ENCODE assay signal across 2 cellular contexts in the genomic region with DNA sequence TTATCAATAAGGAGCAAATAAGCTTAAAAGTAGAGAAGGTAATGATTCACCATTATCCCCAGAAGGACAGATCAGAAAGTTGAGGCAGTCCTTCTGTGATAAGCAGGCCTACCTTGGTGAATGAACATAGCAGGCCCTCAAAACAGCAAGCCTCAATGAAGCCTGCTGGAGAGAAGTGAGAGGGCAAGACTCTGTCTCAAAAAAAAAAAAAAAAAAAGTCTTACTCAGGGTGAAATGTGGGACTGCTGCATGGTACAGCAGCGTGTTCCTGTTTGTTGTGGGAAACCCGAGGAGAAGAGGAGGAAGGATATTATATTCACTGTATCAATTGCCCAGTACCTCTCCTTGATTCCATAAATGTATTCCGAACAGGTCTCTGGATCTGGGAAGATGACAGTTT.
TF ChIP-seq lines count a peak whose summit lies in the region.

No MANE protein-coding gene starts in this region.

TF ChIP-seq in SK-N-SH, 30 proteins besides CTCF, POLR2A, EP300 and RAD21 (continued from another document):
- TF ChIP-seq RXRA (IDR thresholded peaks at IDR 0.05; ENCODE audit: borderline replicate concordance, low read depth), result no peak
- TF ChIP-seq GATA2 (CRISPR knock-in tag; IDR thresholded peaks at IDR 0.05), result no peak
- TF ChIP-seq, protein P1, sequence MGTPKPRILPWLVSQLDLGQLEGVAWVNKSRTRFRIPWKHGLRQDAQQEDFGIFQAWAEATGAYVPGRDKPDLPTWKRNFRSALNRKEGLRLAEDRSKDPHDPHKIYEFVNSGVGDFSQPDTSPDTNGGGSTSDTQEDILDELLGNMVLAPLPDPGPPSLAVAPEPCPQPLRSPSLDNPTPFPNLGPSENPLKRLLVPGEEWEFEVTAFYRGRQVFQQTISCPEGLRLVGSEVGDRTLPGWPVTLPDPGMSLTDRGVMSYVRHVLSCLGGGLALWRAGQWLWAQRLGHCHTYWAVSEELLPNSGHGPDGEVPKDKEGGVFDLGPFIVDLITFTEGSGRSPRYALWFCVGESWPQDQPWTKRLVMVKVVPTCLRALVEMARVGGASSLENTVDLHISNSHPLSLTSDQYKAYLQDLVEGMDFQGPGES (IDR thresholded peaks at IDR 0.05; ENCODE audit: low read depth, low read length), result no peak
- no peak for TF ChIP-seq SMC3 (IDR thresholded peaks at IDR 0.05; ENCODE audit: low read depth, low read length)
- no peak for TF ChIP-seq RFX5 (IDR thresholded peaks at IDR 0.05; ENCODE audit: low read length)
- no peak for TF ChIP-seq FOXJ3 (CRISPR knock-in tag; IDR thresholded peaks at IDR 0.05)
- no peak for TF ChIP-seq SIN3A (IDR thresholded peaks at IDR 0.05; ENCODE audit: borderline replicate concordance, low read depth, low read length)
- TF ChIP-seq MEF2A (IDR thresholded peaks at IDR 0.05; ENCODE audit: borderline replicate concordance, low read depth), result no peak
- TF ChIP-seq FOSL2 (IDR thresholded peaks at IDR 0.05; ENCODE audit: borderline replicate concordance, low read depth), result no peak
- TF ChIP-seq POLR2AphosphoS5 (IDR thresholded peaks at IDR 0.05; ENCODE audit: low read depth, low read length), result no peak
- TF ChIP-seq GABPA (IDR thresholded peaks at IDR 0.05; ENCODE audit: low read depth), result no peak
- no peak for TF ChIP-seq YY1 (IDR thresholded peaks at IDR 0.05; ENCODE audit: low read depth)
- TF ChIP-seq, protein P2, sequence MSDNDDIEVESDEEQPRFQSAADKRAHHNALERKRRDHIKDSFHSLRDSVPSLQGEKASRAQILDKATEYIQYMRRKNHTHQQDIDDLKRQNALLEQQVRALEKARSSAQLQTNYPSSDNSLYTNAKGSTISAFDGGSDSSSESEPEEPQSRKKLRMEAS (IDR thresholded peaks at IDR 0.05; ENCODE audit: low read depth), result no peak
- no peak for TF ChIP-seq TCF12 (IDR thresholded peaks at IDR 0.05)

TF ChIP-seq in SK-N-SH treated with all-trans-retinoic acid at 6 μM for 48 hours, 23 proteins besides CTCF, POLR2A, EP300 and RAD21 (continued from another document):
- TF ChIP-seq, protein P3, sequence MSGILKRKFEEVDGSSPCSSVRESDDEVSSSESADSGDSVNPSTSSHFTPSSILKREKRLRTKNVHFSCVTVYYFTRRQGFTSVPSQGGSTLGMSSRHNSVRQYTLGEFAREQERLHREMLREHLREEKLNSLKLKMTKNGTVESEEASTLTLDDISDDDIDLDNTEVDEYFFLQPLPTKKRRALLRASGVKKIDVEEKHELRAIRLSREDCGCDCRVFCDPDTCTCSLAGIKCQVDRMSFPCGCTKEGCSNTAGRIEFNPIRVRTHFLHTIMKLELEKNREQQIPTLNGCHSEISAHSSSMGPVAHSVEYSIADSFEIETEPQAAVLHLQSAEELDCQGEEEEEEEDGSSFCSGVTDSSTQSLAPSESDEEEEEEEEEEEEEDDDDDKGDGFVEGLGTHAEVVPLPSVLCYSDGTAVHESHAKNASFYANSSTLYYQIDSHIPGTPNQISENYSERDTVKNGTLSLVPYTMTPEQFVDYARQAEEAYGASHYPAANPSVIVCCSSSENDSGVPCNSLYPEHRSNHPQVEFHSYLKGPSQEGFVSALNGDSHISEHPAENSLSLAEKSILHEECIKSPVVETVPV (CRISPR knock-in tag; IDR thresholded peaks at IDR 0.05), result no peak
